In genomic region chr9:27358007-27358406, GRCh38 we compare ENCODE assay signal across 20 cellular contexts.
DNase-seq lines count a peak whose midpoint lies in the region; ATAC-seq lines count a peak whose summit lies in the region.
"Had no signal": no experiment of that assay in that cellular context is flagged by ENCODE, and none has a peak within 500 bp of the region (broad histone marks: within the 10 kb centered on the region; RNA-seq: fewer than 3 reads in every experiment).

No MANE protein-coding gene starts in this region.

- H3K27ac ChIP-seq in right cardiac atrium (ENCODE audit: low read length), result no peak overlapping the region
- peak overlapping the region; percentile 7 for H3K27ac ChIP-seq in skeletal muscle tissue (ENCODE audit: low read depth, low read length)
- H3K27ac ChIP-seq: 22Rv1, BLaER1, C4-2B had no signal

- no peak overlapping the region for H3K9ac ChIP-seq in skeletal muscle tissue (ENCODE audit: low read depth in 1 of 3, low read length in 3 of 3)
- H3K9ac ChIP-seq: BLaER1 had no signal

- H3K4me3 ChIP-seq in right cardiac atrium (ENCODE audit: low read length), result no peak overlapping the region
- no peak overlapping the region for H3K4me3 ChIP-seq in skeletal muscle tissue (ENCODE audit: low read length in 3 of 3)
- H3K4me3 ChIP-seq: BLaER1, HAP-1 had no signal

- peaks cover 16% of the 10 kb centered on the region for H3K36me3 Mint-ChIP-seq in memory B cell

- H3K4me3 Mint-ChIP-seq in memory B cell, result no peak overlapping the region
- H3K4me3 Mint-ChIP-seq: B cell; CD4-positive, CD25-positive, alpha-beta regulatory T cell; CD8-positive, alpha-beta T cell; HFFc6 had no signal

- H3K27me3 Mint-ChIP-seq in memory B cell, result no peaks in the 10 kb centered on the region
- H3K27me3 Mint-ChIP-seq: B cell; CD4-positive, CD25-positive, alpha-beta regulatory T cell had no signal

- H3K27me3 ChIP-seq in right cardiac atrium (ENCODE audit: control insufficient read depth, insufficient read depth), result no peaks in the 10 kb centered on the region
- no peaks in the 10 kb centered on the region for H3K27me3 ChIP-seq in skeletal muscle tissue (ENCODE audit: control insufficient read depth in 3 of 3, insufficient read depth in 3 of 3, low read length in 3 of 3)
- H3K27me3 ChIP-seq: BLaER1 had no signal

- H3K4me1 Mint-ChIP-seq in memory B cell, result peaks cover 22% of the 10 kb centered on the region
- H3K4me1 Mint-ChIP-seq: CD4-positive, CD25-positive, alpha-beta regulatory T cell had no signal

- peaks cover 1% of the 10 kb centered on the region for H3K4me1 ChIP-seq in right cardiac atrium (ENCODE audit: control insufficient read depth, insufficient read depth, low read length)
- H3K4me1 ChIP-seq in skeletal muscle tissue (ENCODE audit: control insufficient read depth in 3 of 3, insufficient read depth in 3 of 3, low read length in 3 of 3), result peaks cover 2 to 11% (median 4%) of the 10 kb centered on the region in 3 donors
- H3K4me1 ChIP-seq: HAP-1 had no signal

- ATAC-seq in Right ventricle myocardium superior (ENCODE audit: poor library complexity), result peak; percentile 22
- ATAC-seq in right cardiac atrium, result no peak
- ATAC-seq in memory B cell (ENCODE audit: low read depth), result no peak
- ATAC-seq in GM21717 (IDR thresholded peaks at IDR 0.05; ENCODE audit: unreplicated experiment), result no peak
- no peak for ATAC-seq in HG02588 (IDR thresholded peaks at IDR 0.05; ENCODE audit: unreplicated experiment)
- ATAC-seq: CD8-positive, alpha-beta T cell had no signal

- H3K36me3 ChIP-seq in skeletal muscle tissue (ENCODE audit: control insufficient read depth in 3 of 3, insufficient read depth in 3 of 3, low read length in 3 of 3), result no peaks in the 10 kb centered on the region
- H3K36me3 ChIP-seq: BLaER1 had no signal

- H3K9me3 Mint-ChIP-seq in memory B cell, result no peaks in the 10 kb centered on the region
- H3K9me3 Mint-ChIP-seq: CD4-positive, CD25-positive, alpha-beta regulatory T cell; CD8-positive, alpha-beta T cell; HFFc6 had no signal

- intact Hi-C loops in Right ventricle myocardium superior (cut with DNase I) (loop anchor here (10.0 kb wide), 1 partner anchor 57 kb away; no protein-coding TSS in a partner anchor), right cardiac atrium (cut with DNase I) (no loop called here)

- peak overlapping the region; percentile 62 for H3K27ac Mint-ChIP-seq in memory B cell
- H3K27ac Mint-ChIP-seq: B cell; CD4-positive, CD25-positive, alpha-beta regulatory T cell; CD8-positive, alpha-beta T cell; HFFc6 had no signal

- no peak for DNase-seq in Right ventricle myocardium superior
- no peak for DNase-seq in right cardiac atrium
- peak; percentile 45 for DNase-seq in NCI-H128 (lab: John Stamatoyannopoulos, UW; ENCODE audit: unreplicated experiment)
- DNase-seq in memory B cell (ENCODE audit: low spot score in 2 of 2), result no peak
- DNase-seq in activated gamma-delta T cell (lab: John Stamatoyannopoulos, UW), result no peak
- DNase-seq: Caco-2; CD4-positive, CD25-positive, alpha-beta regulatory T cell; CD8-positive, alpha-beta T cell; DMS153; GF-D8; GOT3; HFFc6 had no signal

- H3K9me3 ChIP-seq in right cardiac atrium (ENCODE audit: control insufficient read depth, low read length) (no peaks in the 10 kb centered on the region), skeletal muscle tissue (ENCODE audit: control insufficient read depth in 3 of 3, low read length in 3 of 3) (peaks cover 0 to 2% (median 0%) of the 10 kb centered on the region in 3 donors)
- H3K9me3 ChIP-seq: BLaER1, Caco-2, HAP-1 had no signal
